Comparison of ENCODE assay signal across 1 cellular context in genomic region chr6:166361080-166361429, GRCh38.
TF ChIP-seq lines count a peak whose summit lies in the region.

No MANE protein-coding gene starts in this region.

TF ChIP-seq in HepG2, 621 proteins besides CTCF, POLR2A, EP300 and RAD21 (continued from another document and continues in another):
- TF ChIP-seq, protein P1, sequence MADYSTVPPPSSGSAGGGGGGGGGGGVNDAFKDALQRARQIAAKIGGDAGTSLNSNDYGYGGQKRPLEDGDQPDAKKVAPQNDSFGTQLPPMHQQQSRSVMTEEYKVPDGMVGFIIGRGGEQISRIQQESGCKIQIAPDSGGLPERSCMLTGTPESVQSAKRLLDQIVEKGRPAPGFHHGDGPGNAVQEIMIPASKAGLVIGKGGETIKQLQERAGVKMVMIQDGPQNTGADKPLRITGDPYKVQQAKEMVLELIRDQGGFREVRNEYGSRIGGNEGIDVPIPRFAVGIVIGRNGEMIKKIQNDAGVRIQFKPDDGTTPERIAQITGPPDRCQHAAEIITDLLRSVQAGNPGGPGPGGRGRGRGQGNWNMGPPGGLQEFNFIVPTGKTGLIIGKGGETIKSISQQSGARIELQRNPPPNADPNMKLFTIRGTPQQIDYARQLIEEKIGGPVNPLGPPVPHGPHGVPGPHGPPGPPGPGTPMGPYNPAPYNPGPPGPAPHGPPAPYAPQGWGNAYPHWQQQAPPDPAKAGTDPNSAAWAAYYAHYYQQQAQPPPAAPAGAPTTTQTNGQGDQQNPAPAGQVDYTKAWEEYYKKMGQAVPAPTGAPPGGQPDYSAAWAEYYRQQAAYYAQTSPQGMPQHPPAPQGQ (CRISPR knock-in tag; IDR thresholded peaks at IDR 0.05; ENCODE audit: borderline replicate concordance), result no peak
- no peak for TF ChIP-seq ZNF660 (CRISPR knock-in tag; IDR thresholded peaks at IDR 0.05; ENCODE audit: borderline replicate concordance, low read depth)
- peak; percentile 48; the same call in 1 of the 2 replicates for TF ChIP-seq MTF1 (CRISPR knock-in tag; IDR thresholded peaks at IDR 0.05)
- TF ChIP-seq SRSF1 (optimal IDR thresholded peaks at IDR 0.05; ENCODE audit: low read depth, low read length), result no peak
- peak; percentile 90; the same call in 1 of the 2 replicates for TF ChIP-seq MYPOP (CRISPR knock-in tag; IDR thresholded peaks at IDR 0.05)
- peak; percentile 87 for TF ChIP-seq HNF1A (IDR thresholded peaks at IDR 0.05; ENCODE audit: low read depth)
- peak; percentile 87; the same call in 1 of the 2 replicates for TF ChIP-seq HNF1A (CRISPR knock-in tag; IDR thresholded peaks at IDR 0.05; ENCODE audit: borderline replicate concordance)
- TF ChIP-seq ZNF232 (CRISPR knock-in tag; IDR thresholded peaks at IDR 0.05; ENCODE audit: borderline replicate concordance), result peak; percentile 99
- TF ChIP-seq, protein P2, sequence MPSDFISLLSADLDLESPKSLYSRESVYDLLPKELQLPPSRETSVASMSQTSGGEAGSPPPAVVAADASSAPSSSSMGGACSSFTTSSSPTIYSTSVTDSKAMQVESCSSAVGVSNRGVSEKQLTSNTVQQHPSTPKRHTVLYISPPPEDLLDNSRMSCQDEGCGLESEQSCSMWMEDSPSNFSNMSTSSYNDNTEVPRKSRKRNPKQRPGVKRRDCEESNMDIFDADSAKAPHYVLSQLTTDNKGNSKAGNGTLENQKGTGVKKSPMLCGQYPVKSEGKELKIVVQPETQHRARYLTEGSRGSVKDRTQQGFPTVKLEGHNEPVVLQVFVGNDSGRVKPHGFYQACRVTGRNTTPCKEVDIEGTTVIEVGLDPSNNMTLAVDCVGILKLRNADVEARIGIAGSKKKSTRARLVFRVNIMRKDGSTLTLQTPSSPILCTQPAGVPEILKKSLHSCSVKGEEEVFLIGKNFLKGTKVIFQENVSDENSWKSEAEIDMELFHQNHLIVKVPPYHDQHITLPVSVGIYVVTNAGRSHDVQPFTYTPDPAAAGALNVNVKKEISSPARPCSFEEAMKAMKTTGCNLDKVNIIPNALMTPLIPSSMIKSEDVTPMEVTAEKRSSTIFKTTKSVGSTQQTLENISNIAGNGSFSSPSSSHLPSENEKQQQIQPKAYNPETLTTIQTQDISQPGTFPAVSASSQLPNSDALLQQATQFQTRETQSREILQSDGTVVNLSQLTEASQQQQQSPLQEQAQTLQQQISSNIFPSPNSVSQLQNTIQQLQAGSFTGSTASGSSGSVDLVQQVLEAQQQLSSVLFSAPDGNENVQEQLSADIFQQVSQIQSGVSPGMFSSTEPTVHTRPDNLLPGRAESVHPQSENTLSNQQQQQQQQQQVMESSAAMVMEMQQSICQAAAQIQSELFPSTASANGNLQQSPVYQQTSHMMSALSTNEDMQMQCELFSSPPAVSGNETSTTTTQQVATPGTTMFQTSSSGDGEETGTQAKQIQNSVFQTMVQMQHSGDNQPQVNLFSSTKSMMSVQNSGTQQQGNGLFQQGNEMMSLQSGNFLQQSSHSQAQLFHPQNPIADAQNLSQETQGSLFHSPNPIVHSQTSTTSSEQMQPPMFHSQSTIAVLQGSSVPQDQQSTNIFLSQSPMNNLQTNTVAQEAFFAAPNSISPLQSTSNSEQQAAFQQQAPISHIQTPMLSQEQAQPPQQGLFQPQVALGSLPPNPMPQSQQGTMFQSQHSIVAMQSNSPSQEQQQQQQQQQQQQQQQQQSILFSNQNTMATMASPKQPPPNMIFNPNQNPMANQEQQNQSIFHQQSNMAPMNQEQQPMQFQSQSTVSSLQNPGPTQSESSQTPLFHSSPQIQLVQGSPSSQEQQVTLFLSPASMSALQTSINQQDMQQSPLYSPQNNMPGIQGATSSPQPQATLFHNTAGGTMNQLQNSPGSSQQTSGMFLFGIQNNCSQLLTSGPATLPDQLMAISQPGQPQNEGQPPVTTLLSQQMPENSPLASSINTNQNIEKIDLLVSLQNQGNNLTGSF (CRISPR knock-in tag; IDR thresholded peaks at IDR 0.05), result peak; percentile 64; the same call in 1 of the 2 replicates
- no peak for TF ChIP-seq ATF6 (CRISPR knock-in tag; conservative IDR thresholded peaks at IDR 0.05)
- TF ChIP-seq MAF1 (CRISPR knock-in tag; IDR thresholded peaks at IDR 0.05; ENCODE audit: borderline replicate concordance), result 0 out of 2 replicates have a peak, but pooled peaks have one; percentile 62
- TF ChIP-seq ZNF350 (CRISPR knock-in tag; IDR thresholded peaks at IDR 0.05; ENCODE audit: borderline replicate concordance, low read depth), result peak; percentile 97
- TF ChIP-seq RELA (CRISPR knock-in tag; IDR thresholded peaks at IDR 0.05), result no peak
- peak; percentile 100 for TF ChIP-seq ERF (CRISPR knock-in tag; IDR thresholded peaks at IDR 0.05)
- no peak for TF ChIP-seq KDM5A (IDR thresholded peaks at IDR 0.05; ENCODE audit: borderline replicate concordance, low read length)
- TF ChIP-seq MZF1 (CRISPR knock-in tag; IDR thresholded peaks at IDR 0.05; ENCODE audit: borderline replicate concordance), result no peak
- no peak for TF ChIP-seq MATR3 (CRISPR knock-in tag; IDR thresholded peaks at IDR 0.05)
- TF ChIP-seq CBX2 (IDR thresholded peaks at IDR 0.05; ENCODE audit: low read depth, low read length), result no peak; the same call in 1 of the 2 replicates
- TF ChIP-seq CBX2 (CRISPR knock-in tag; IDR thresholded peaks at IDR 0.05; ENCODE audit: low read depth), result peak; percentile 96
- TF ChIP-seq, protein P3, sequence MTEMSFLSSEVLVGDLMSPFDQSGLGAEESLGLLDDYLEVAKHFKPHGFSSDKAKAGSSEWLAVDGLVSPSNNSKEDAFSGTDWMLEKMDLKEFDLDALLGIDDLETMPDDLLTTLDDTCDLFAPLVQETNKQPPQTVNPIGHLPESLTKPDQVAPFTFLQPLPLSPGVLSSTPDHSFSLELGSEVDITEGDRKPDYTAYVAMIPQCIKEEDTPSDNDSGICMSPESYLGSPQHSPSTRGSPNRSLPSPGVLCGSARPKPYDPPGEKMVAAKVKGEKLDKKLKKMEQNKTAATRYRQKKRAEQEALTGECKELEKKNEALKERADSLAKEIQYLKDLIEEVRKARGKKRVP (CRISPR knock-in tag; IDR thresholded peaks at IDR 0.05), result peak in 1 of 2 experiments; percentile 94; a peak in 2 of 4 replicates
- no peak for TF ChIP-seq ZNF34 (CRISPR knock-in tag; IDR thresholded peaks at IDR 0.05; ENCODE audit: borderline replicate concordance)
- peak in 1 of 2 experiments; percentile 98; a peak in 2 of 4 replicates for TF ChIP-seq KLF16 (CRISPR knock-in tag; IDR thresholded peaks at IDR 0.05)
- no peak for TF ChIP-seq TCF12 (IDR thresholded peaks at IDR 0.05)
- TF ChIP-seq TCF12 (CRISPR knock-in tag; IDR thresholded peaks at IDR 0.05), result peak; percentile 88
- TF ChIP-seq TIGD3 (CRISPR knock-in tag; IDR thresholded peaks at IDR 0.05; ENCODE audit: borderline replicate concordance), result no peak
- 0 out of 2 replicates have a peak, but pooled peaks have one; percentile 41 for TF ChIP-seq ZSCAN20 (CRISPR knock-in tag; IDR thresholded peaks at IDR 0.05; ENCODE audit: borderline replicate concordance)
- no peak for TF ChIP-seq PCBP1 (IDR thresholded peaks at IDR 0.05; ENCODE audit: borderline replicate concordance, low read depth, low read length)
- TF ChIP-seq ZBTB1 (CRISPR knock-in tag; IDR thresholded peaks at IDR 0.05; ENCODE audit: borderline replicate concordance), result no peak
- no peak for TF ChIP-seq EED (CRISPR knock-in tag; IDR thresholded peaks at IDR 0.05)
- TF ChIP-seq NCOA1 (CRISPR knock-in tag; IDR thresholded peaks at IDR 0.05), result no peak
- peak; percentile 92 for TF ChIP-seq TP53 (CRISPR knock-in tag; conservative IDR thresholded peaks at IDR 0.05)
- no peak for TF ChIP-seq MBNL3 (CRISPR knock-in tag; conservative IDR thresholded peaks at IDR 0.05)
- TF ChIP-seq HDAC6 (IDR thresholded peaks at IDR 0.05; ENCODE audit: low read depth, low read length), result no peak
- peak; percentile 57; the same call in 1 of the 2 replicates for TF ChIP-seq ZBTB2 (CRISPR knock-in tag; IDR thresholded peaks at IDR 0.05; ENCODE audit: low read depth)
- TF ChIP-seq ZNF644 (CRISPR knock-in tag; IDR thresholded peaks at IDR 0.05; ENCODE audit: low read depth), result peak; percentile 85; the same call in 1 of the 2 replicates
- TF ChIP-seq CAMTA2 (CRISPR knock-in tag; IDR thresholded peaks at IDR 0.05; ENCODE audit: borderline replicate concordance), result no peak
- TF ChIP-seq ZBTB20 (CRISPR knock-in tag; IDR thresholded peaks at IDR 0.05; ENCODE audit: borderline replicate concordance, low read depth), result peak; percentile 92; the same call in 1 of the 2 replicates
- TF ChIP-seq TRIM24 (CRISPR knock-in tag; IDR thresholded peaks at IDR 0.05), result peak; percentile 91
- TF ChIP-seq CHCHD3 (CRISPR knock-in tag; IDR thresholded peaks at IDR 0.05), result no peak
- TF ChIP-seq NFIC (IDR thresholded peaks at IDR 0.05; ENCODE audit: low read length), result peak; percentile 86; the same call in 1 of the 2 replicates
- peak; percentile 82 for TF ChIP-seq ZNF639 (CRISPR knock-in tag; conservative IDR thresholded peaks at IDR 0.05)
- peak; percentile 82 for TF ChIP-seq ZSCAN25 (CRISPR knock-in tag; IDR thresholded peaks at IDR 0.05)
- peak; percentile 62; the same call in 1 of the 2 replicates for TF ChIP-seq CBFB (CRISPR knock-in tag; IDR thresholded peaks at IDR 0.05)
